1 cellular context compared by ENCODE assay signal in the genomic region with DNA sequence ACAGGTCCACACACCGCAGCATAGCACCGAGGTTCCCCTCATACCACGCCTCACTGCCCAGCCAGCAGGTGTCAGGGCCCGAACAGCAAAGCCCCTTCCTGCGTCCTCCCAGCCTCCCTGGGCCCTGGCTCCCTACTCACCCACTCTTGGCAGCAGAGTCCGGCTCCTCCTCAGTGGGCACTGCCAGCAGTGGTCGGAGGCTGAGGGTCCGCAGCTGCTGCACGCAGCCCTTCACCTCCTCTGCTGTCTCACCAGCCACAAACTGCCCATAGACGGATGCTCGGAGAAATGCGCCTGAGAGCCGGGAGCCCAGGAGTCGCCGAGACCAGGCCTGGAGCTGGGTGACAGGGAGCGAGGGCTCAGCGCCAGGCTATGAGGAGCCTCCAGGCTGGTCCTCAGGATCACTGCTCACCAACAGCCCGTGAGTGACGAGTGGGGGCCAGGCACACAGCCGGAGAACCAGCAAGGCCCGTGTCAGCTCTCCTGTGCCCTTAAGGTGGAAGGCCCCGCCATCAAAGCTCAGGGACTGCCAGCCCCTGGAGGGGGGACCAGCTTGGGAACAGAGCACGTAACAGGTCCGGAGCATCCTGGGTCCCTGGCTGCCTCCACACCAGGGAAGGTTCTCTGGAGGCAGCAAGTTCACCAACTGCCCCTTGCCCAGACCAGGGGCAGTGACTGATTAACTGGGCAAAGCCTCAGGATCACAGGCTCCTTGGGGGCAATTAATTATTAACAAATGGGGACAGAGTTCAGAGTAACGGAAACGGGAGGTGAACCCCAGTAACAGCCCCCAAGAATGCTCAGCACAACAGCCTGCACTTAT.
TF ChIP-seq lines count a peak whose summit lies in the region.

A gene with protein sequence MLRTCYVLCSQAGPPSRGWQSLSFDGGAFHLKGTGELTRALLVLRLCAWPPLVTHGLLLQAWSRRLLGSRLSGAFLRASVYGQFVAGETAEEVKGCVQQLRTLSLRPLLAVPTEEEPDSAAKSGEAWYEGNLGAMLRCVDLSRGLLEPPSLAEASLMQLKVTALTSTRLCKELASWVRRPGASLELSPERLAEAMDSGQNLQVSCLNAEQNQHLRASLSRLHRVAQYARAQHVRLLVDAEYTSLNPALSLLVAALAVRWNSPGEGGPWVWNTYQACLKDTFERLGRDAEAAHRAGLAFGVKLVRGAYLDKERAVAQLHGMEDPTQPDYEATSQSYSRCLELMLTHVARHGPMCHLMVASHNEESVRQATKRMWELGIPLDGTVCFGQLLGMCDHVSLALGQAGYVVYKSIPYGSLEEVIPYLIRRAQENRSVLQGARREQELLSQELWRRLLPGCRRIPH (minus strand): TSS at position 626 of the 823 bp plus-strand sequence. CDS start 40 bp downstream, at position 586.

TF ChIP-seq in HepG2, 621 proteins besides CTCF, POLR2A, EP300 and RAD21 (continued from another document and continues in another):
- TF ChIP-seq, protein P1, sequence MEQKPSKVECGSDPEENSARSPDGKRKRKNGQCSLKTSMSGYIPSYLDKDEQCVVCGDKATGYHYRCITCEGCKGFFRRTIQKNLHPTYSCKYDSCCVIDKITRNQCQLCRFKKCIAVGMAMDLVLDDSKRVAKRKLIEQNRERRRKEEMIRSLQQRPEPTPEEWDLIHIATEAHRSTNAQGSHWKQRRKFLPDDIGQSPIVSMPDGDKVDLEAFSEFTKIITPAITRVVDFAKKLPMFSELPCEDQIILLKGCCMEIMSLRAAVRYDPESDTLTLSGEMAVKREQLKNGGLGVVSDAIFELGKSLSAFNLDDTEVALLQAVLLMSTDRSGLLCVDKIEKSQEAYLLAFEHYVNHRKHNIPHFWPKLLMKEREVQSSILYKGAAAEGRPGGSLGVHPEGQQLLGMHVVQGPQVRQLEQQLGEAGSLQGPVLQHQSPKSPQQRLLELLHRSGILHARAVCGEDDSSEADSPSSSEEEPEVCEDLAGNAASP (CRISPR knock-in tag; IDR thresholded peaks at IDR 0.05; ENCODE audit: borderline replicate concordance) = peak; percentile 51; the same call in 1 of the 2 replicates
- TF ChIP-seq TGIF2 (CRISPR knock-in tag; IDR thresholded peaks at IDR 0.05) = peak; percentile 44
- TF ChIP-seq, protein P2, sequence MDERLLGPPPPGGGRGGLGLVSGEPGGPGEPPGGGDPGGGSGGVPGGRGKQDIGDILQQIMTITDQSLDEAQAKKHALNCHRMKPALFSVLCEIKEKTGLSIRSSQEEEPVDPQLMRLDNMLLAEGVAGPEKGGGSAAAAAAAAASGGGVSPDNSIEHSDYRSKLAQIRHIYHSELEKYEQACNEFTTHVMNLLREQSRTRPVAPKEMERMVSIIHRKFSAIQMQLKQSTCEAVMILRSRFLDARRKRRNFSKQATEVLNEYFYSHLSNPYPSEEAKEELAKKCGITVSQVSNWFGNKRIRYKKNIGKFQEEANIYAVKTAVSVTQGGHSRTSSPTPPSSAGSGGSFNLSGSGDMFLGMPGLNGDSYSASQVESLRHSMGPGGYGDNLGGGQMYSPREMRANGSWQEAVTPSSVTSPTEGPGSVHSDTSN (CRISPR knock-in tag; IDR thresholded peaks at IDR 0.05) = no peak
- TF ChIP-seq, protein P3, sequence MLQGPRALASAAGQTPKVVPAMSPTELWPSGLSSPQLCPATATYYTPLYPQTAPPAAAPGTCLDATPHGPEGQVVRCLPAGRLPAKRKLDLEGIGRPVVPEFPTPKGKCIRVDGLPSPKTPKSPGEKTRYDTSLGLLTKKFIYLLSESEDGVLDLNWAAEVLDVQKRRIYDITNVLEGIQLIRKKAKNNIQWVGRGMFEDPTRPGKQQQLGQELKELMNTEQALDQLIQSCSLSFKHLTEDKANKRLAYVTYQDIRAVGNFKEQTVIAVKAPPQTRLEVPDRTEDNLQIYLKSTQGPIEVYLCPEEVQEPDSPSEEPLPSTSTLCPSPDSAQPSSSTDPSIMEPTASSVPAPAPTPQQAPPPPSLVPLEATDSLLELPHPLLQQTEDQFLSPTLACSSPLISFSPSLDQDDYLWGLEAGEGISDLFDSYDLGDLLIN (CRISPR knock-in tag; IDR thresholded peaks at IDR 0.05; ENCODE audit: borderline replicate concordance) = no peak
- TF ChIP-seq, protein P4, sequence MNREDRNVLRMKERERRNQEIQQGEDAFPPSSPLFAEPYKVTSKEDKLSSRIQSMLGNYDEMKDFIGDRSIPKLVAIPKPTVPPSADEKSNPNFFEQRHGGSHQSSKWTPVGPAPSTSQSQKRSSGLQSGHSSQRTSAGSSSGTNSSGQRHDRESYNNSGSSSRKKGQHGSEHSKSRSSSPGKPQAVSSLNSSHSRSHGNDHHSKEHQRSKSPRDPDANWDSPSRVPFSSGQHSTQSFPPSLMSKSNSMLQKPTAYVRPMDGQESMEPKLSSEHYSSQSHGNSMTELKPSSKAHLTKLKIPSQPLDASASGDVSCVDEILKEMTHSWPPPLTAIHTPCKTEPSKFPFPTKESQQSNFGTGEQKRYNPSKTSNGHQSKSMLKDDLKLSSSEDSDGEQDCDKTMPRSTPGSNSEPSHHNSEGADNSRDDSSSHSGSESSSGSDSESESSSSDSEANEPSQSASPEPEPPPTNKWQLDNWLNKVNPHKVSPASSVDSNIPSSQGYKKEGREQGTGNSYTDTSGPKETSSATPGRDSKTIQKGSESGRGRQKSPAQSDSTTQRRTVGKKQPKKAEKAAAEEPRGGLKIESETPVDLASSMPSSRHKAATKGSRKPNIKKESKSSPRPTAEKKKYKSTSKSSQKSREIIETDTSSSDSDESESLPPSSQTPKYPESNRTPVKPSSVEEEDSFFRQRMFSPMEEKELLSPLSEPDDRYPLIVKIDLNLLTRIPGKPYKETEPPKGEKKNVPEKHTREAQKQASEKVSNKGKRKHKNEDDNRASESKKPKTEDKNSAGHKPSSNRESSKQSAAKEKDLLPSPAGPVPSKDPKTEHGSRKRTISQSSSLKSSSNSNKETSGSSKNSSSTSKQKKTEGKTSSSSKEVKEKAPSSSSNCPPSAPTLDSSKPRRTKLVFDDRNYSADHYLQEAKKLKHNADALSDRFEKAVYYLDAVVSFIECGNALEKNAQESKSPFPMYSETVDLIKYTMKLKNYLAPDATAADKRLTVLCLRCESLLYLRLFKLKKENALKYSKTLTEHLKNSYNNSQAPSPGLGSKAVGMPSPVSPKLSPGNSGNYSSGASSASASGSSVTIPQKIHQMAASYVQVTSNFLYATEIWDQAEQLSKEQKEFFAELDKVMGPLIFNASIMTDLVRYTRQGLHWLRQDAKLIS (CRISPR knock-in tag; IDR thresholded peaks at IDR 0.05) = 0 out of 2 replicates have a peak, but pooled peaks have one; percentile 30
- peak; percentile 20; the same call in 1 of the 2 replicates for TF ChIP-seq ZFY (CRISPR knock-in tag; IDR thresholded peaks at IDR 0.05)
- no peak for TF ChIP-seq MZF1 (CRISPR knock-in tag; IDR thresholded peaks at IDR 0.05; ENCODE audit: borderline replicate concordance)
- no peak for TF ChIP-seq RNF2 (conservative IDR thresholded peaks at IDR 0.05; ENCODE audit: low read depth)
- TF ChIP-seq ZFP90 (CRISPR knock-in tag; IDR thresholded peaks at IDR 0.05; ENCODE audit: borderline replicate concordance) = no peak
- no peak for TF ChIP-seq ZNF510 (CRISPR knock-in tag; IDR thresholded peaks at IDR 0.05; ENCODE audit: low read depth)
- TF ChIP-seq ZSCAN22 (CRISPR knock-in tag; IDR thresholded peaks at IDR 0.05) = no peak
- TF ChIP-seq EEA1 (CRISPR knock-in tag; IDR thresholded peaks at IDR 0.05; ENCODE audit: borderline replicate concordance) = no peak; the same call in 1 of the 2 replicates
- peak; percentile 75; the same call in 1 of the 2 replicates for TF ChIP-seq SALL1 (CRISPR knock-in tag; IDR thresholded peaks at IDR 0.05)
- no peak for TF ChIP-seq ISX (CRISPR knock-in tag; conservative IDR thresholded peaks at IDR 0.05)
- no peak for TF ChIP-seq MEIS1 (CRISPR knock-in tag; IDR thresholded peaks at IDR 0.05; ENCODE audit: borderline replicate concordance)
- TF ChIP-seq PTBP1 (IDR thresholded peaks at IDR 0.05; ENCODE audit: low read depth, low read length, poor library complexity, severe bottlenecking) = peak; percentile 37
- no peak; the same call in 1 of the 2 replicates for TF ChIP-seq SP2 (CRISPR knock-in tag; IDR thresholded peaks at IDR 0.05)
- no peak for TF ChIP-seq KLF12 (CRISPR knock-in tag; IDR thresholded peaks at IDR 0.05; ENCODE audit: borderline replicate concordance)
- TF ChIP-seq HES4 (CRISPR knock-in tag; IDR thresholded peaks at IDR 0.05; ENCODE audit: borderline replicate concordance) = peak; percentile 74; the same call in 1 of the 2 replicates
- peak; percentile 57; the same call in 1 of the 2 replicates for TF ChIP-seq CREM (IDR thresholded peaks at IDR 0.05)
- TF ChIP-seq CREM (CRISPR knock-in tag; IDR thresholded peaks at IDR 0.05) = no peak
- no peak for TF ChIP-seq U2AF1 (optimal IDR thresholded peaks at IDR 0.05; ENCODE audit: low read depth, low read length)
- TF ChIP-seq, protein P5, sequence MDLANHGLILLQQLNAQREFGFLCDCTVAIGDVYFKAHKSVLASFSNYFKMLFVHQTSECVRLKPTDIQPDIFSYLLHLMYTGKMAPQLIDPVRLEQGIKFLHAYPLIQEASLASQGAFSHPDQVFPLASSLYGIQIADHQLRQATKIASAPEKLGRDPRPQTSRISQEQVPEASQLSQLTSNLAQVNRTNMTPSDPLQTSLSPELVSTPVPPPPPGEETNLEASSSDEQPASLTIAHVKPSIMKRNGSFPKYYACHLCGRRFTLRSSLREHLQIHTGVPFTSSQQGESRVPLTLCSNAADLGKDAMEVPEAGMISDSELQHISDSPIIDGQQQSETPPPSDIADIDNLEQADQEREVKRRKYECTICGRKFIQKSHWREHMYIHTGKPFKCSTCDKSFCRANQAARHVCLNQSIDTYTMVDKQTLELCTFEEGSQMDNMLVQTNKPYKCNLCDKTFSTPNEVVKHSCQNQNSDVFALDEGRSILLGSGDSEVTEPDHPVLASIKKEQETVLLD (CRISPR knock-in tag; IDR thresholded peaks at IDR 0.05; ENCODE audit: low read depth) = no peak
- TF ChIP-seq, protein P6, sequence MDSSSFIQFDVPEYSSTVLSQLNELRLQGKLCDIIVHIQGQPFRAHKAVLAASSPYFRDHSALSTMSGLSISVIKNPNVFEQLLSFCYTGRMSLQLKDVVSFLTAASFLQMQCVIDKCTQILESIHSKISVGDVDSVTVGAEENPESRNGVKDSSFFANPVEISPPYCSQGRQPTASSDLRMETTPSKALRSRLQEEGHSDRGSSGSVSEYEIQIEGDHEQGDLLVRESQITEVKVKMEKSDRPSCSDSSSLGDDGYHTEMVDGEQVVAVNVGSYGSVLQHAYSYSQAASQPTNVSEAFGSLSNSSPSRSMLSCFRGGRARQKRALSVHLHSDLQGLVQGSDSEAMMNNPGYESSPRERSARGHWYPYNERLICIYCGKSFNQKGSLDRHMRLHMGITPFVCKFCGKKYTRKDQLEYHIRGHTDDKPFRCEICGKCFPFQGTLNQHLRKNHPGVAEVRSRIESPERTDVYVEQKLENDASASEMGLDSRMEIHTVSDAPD (CRISPR knock-in tag; IDR thresholded peaks at IDR 0.05) = no peak; the same call in 1 of the 2 replicates
- TF ChIP-seq TRIM24 (CRISPR knock-in tag; IDR thresholded peaks at IDR 0.05) = 0 out of 2 replicates have a peak, but pooled peaks have one; percentile 51
- TF ChIP-seq, protein P7, sequence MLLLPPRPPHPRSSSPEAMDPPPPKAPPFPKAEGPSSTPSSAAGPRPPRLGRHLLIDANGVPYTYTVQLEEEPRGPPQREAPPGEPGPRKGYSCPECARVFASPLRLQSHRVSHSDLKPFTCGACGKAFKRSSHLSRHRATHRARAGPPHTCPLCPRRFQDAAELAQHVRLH (CRISPR knock-in tag; IDR thresholded peaks at IDR 0.05; ENCODE audit: borderline replicate concordance, low read depth) = no peak
- TF ChIP-seq GZF1 (CRISPR knock-in tag; IDR thresholded peaks at IDR 0.05) = 0 out of 2 replicates have a peak, but pooled peaks have one; percentile 13
- TF ChIP-seq, protein P8, sequence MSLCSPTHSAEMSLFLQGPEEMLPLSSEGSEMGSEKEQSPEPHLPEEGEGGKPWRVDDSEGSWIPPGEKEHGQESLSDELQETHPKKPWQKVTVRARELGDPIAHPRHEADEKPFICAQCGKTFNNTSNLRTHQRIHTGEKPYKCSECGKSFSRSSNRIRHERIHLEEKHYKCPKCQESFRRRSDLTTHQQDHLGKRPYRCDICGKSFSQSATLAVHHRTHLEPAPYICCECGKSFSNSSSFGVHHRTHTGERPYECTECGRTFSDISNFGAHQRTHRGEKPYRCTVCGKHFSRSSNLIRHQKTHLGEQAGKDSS (CRISPR knock-in tag; IDR thresholded peaks at IDR 0.05; ENCODE audit: borderline replicate concordance, low read depth) = no peak; the same call in 1 of the 2 replicates
- no peak for TF ChIP-seq MTA1 (CRISPR knock-in tag; IDR thresholded peaks at IDR 0.05; ENCODE audit: borderline replicate concordance)
- TF ChIP-seq ZNF619 (CRISPR knock-in tag; IDR thresholded peaks at IDR 0.05) = no peak; the same call in 1 of the 2 replicates
- no peak for TF ChIP-seq DNMT1 (CRISPR knock-in tag; IDR thresholded peaks at IDR 0.05)
- TF ChIP-seq ZNF567 (CRISPR knock-in tag; IDR thresholded peaks at IDR 0.05; ENCODE audit: borderline replicate concordance) = peak; percentile 71; the same call in 1 of the 2 replicates
- TF ChIP-seq, protein P9, sequence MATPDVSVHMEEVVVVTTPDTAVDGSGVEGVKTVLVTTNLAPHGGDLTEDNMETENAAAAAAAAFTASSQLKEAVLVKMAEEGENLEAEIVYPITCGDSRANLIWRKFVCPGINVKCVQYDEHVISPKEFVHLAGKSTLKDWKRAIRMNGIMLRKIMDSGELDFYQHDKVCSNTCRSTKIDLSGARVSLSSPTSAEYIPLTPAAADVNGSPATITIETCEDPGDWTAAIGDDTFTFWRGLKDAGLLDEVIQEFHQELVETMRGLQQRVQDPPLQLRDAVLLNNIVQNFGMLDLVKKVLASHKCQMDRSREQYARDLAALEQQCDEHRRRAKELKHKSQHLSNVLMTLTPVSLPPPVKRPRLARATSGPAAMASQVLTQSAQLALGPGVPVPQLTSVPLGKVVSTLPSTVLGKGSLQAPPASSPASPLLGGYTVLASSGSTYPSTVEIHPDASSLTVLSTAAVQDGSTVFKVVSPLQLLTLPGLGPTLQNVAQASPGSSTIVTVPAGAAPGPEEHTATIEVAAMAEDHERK (CRISPR knock-in tag; IDR thresholded peaks at IDR 0.05; ENCODE audit: low read depth) = no peak
- no peak for TF ChIP-seq IRX3 (CRISPR knock-in tag; IDR thresholded peaks at IDR 0.05; ENCODE audit: borderline replicate concordance, low read depth)
- peak; percentile 76 for TF ChIP-seq AGO2 (optimal IDR thresholded peaks at IDR 0.05; ENCODE audit: low read depth, low read length)
- no peak for TF ChIP-seq GTF3A (CRISPR knock-in tag; conservative IDR thresholded peaks at IDR 0.05)
- TF ChIP-seq, protein P10, sequence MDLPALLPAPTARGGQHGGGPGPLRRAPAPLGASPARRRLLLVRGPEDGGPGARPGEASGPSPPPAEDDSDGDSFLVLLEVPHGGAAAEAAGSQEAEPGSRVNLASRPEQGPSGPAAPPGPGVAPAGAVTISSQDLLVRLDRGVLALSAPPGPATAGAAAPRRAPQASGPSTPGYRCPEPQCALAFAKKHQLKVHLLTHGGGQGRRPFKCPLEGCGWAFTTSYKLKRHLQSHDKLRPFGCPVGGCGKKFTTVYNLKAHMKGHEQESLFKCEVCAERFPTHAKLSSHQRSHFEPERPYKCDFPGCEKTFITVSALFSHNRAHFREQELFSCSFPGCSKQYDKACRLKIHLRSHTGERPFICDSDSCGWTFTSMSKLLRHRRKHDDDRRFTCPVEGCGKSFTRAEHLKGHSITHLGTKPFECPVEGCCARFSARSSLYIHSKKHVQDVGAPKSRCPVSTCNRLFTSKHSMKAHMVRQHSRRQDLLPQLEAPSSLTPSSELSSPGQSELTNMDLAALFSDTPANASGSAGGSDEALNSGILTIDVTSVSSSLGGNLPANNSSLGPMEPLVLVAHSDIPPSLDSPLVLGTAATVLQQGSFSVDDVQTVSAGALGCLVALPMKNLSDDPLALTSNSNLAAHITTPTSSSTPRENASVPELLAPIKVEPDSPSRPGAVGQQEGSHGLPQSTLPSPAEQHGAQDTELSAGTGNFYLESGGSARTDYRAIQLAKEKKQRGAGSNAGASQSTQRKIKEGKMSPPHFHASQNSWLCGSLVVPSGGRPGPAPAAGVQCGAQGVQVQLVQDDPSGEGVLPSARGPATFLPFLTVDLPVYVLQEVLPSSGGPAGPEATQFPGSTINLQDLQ (CRISPR knock-in tag; IDR thresholded peaks at IDR 0.05) = 0 out of 2 replicates have a peak, but pooled peaks have one; percentile 46
